ENCODE assay signal across 1 cellular context in the genomic region with DNA sequence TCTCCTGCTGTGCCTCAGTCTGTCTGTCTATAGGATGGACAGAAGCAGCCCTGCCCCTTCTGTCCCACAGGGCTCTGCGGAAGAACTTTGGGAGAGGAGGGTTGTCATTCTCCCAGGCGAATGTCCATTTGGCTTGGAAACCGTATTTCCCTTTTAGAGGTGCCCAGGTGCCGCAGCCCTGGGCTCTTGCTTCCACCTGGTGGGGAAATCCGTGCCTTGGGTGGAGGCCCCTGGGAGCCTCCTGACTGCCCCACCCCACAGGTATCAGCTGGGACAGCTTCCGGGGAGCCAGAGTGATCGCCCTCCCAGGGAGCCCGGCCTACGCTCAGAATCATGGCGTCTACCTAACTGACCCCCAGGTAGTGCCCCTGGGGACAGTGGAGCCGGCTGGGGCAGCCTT.
TF ChIP-seq lines count a peak whose summit lies in the region.

No MANE protein-coding gene starts in this region.

TF ChIP-seq in HepG2, 621 proteins besides CTCF, POLR2A, EP300 and RAD21:
- peak; percentile 66 for TF ChIP-seq STAG1 (CRISPR knock-in tag; IDR thresholded peaks at IDR 0.05)
- TF ChIP-seq SMC3 (IDR thresholded peaks at IDR 0.05; ENCODE audit: low read length) = no peak
- TF ChIP-seq ZNF629 (CRISPR knock-in tag; conservative IDR thresholded peaks at IDR 0.05) = peak; percentile 65; the same call in 1 of the 2 replicates
